Comparison of ENCODE assay signal across 8 cellular contexts in genomic region chr4:141636077-141636770, GRCh38. TPM values are rescaled to one million over a fixed set of nuclear protein-coding genes. Genes with fewer than 3 reads are reported as not detected.
A peak's percentile ranks its signal among the peaks of the same experiment; 100 is the strongest.
DNase-seq lines count a peak whose midpoint lies in the region; ATAC-seq and TF ChIP-seq lines count a peak whose summit lies in the region.

A gene with protein sequence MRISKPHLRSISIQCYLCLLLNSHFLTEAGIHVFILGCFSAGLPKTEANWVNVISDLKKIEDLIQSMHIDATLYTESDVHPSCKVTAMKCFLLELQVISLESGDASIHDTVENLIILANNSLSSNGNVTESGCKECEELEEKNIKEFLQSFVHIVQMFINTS (plus strand): TSS chr4:141636583. CDS start chr4:141719465, 82,882 bp downstream.

- TF ChIP-seq POLR2A in ovary (IDR thresholded peaks at IDR 0.05) (no peak), upper lobe of left lung (IDR thresholded peaks at IDR 0.05) (no peak)

- H3K27me3 ChIP-seq in PC-3 (ENCODE audit: low read length) (no peaks in the 10 kb centered on the region), ovary (no peaks in the 10 kb centered on the region), upper lobe of left lung (no peaks in the 10 kb centered on the region)

- H3K4me2 ChIP-seq in PC-3 (ENCODE audit: low read length), result peak within 1 kb of the TSS; percentile 89

- H3K9me3 ChIP-seq in PC-3 (ENCODE audit: low read length), result no peaks in the 10 kb centered on the region
- H3K9me3 ChIP-seq in ovary, result no peaks in the 10 kb centered on the region
- no peaks in the 10 kb centered on the region for H3K9me3 ChIP-seq in upper lobe of left lung

- H3K4me1 ChIP-seq in PC-3 (ENCODE audit: insufficient read depth, low read length), result peaks cover 15% of the 10 kb centered on the region
- H3K4me1 ChIP-seq in ovary (ENCODE audit: insufficient read depth), result no peaks in the 10 kb centered on the region
- peaks cover 0 to 18% (median 7%) of the 10 kb centered on the region in 4 donors for H3K4me1 ChIP-seq in upper lobe of left lung

- H3K36me3 ChIP-seq in PC-3 (ENCODE audit: low read depth, low read length) (no peaks in the 10 kb centered on the region), ovary (no peaks in the 10 kb centered on the region), upper lobe of left lung (no peaks in the 10 kb centered on the region)

- ATAC-seq in HG02943 (IDR thresholded peaks at IDR 0.05; ENCODE audit: low read depth, unreplicated experiment) (peak; percentile 59), PC-3 (peak; percentile 75), upper lobe of left lung (ENCODE audit: low FRiP score in 2 of 2) (peak; percentile 86)

- H3K9me2 ChIP-seq in PC-3 (replicated peaks; ENCODE audit: low read length), result no peaks in the 10 kb centered on the region

- peak within 1 kb of the TSS; percentile 84 for H3K27ac ChIP-seq in PC-3 (ENCODE audit: low read length)
- H3K27ac ChIP-seq in ovary, result peak within 1 kb of the TSS in 1 of 2 donors; percentile 58
- H3K27ac ChIP-seq in upper lobe of left lung, result peak within 1 kb of the TSS; percentile 78 to 92 (median 88)

- DNase-seq in NK-92 treated with Interleukin-12 subunit alpha and Interleukin-12 subunit beta, amount 100 ng/mL, for 24 hours (lab: John Stamatoyannopoulos, UW), result peak; percentile 61
- DNase-seq in NK-92 (lab: John Stamatoyannopoulos, UW; ENCODE audit: unreplicated experiment), result no peak
- DNase-seq in PC-3, result peak; percentile 86
- peak; percentile 52 for DNase-seq in activated gamma-delta T cell treated with Interleukin-2 at 50 U/mL for 16 hours
- peak; percentile 50 for DNase-seq in germinal center (ENCODE audit: low spot score)
- peak; percentile 31 to 60 (median 41) for DNase-seq in ovary
- DNase-seq in upper lobe of left lung, result peak; percentile 81 to 94

- no peaks in the 10 kb centered on the region for H3F3A ChIP-seq in PC-3 (ENCODE audit: low read length, unreplicated experiment)

- peak within 1 kb of the TSS; percentile 81 for H2AFZ ChIP-seq in PC-3 (ENCODE audit: low read length)

- CTCF ChIA-PET in PC-3 (lab: Charles Lee), result interaction anchor here (0.7 kb wide), 1 partner anchor 50 kb away, joined by 3 read pairs; no protein-coding TSS in a partner anchor

- WGBS in ovary, 3 donors, result 2 to 3% (median 2%) methylated on average over 40 to 43 of the region's 43 CpGs
- WGBS in upper lobe of left lung, 2 donors, result 1% methylated on average over 19 to 43 of the region's 43 CpGs

- TF ChIP-seq CTCF in PC-3 (conservative IDR thresholded peaks at IDR 0.05; ENCODE audit: low read depth, low read length), result no peak
- no peak for TF ChIP-seq CTCF in ovary (IDR thresholded peaks at IDR 0.05)
- TF ChIP-seq CTCF in upper lobe of left lung (IDR thresholded peaks at IDR 0.05), result no peak

- POLR2A ChIA-PET in PC-3 (lab: Charles Lee; ENCODE audit: unreplicated experiment), result interaction anchor here (0.5 to 0.6 kb wide), 2 partner anchors 106 to 1771 kb away, joined by 4 read pairs; no protein-coding TSS in a partner anchor

- TF ChIP-seq EP300 in ovary (IDR thresholded peaks at IDR 0.05) (no peak), upper lobe of left lung (IDR thresholded peaks at IDR 0.05) (no peak)

- H3K4me3 ChIP-seq in PC-3 (ENCODE audit: low read length), result peak within 1 kb of the TSS; percentile 92
- peak within 1 kb of the TSS; percentile 89 for H3K4me3 ChIP-seq in ovary
- H3K4me3 ChIP-seq in upper lobe of left lung, result peak within 1 kb of the TSS; percentile 69 to 93 (median 82)

- H3K79me2 ChIP-seq in PC-3 (ENCODE audit: low read length), result peaks cover 35% of the 10 kb centered on the region

- BruUV-seq in PC-3 (replicated peaks; lab: Mats Ljungman, UMichigan), result TSS peak; percentile 65

- intact Hi-C loops in PC-3 (cut with micrococcal nuclease), result loop anchor here (5.0 kb wide), 3 partner anchors 76 to 289 kb away; no protein-coding TSS in a partner anchor
- intact Hi-C loops in ovary (cut with DNase I), result no loop called here

- H4K20me1 ChIP-seq in PC-3 (ENCODE audit: low read length), result no peaks in the 10 kb centered on the region

- H3K9ac ChIP-seq in PC-3 (ENCODE audit: low read length), result peak within 1 kb of the TSS; percentile 82

RNA-seq across cellular contexts. Expression of the gene that starts here (rescaled TPM):
- total RNA-seq in PC-3 (2014; rRNA removed) (7.1 and 9.3 TPM in 2 replicates), ovary (10 to 100 TPM in 1 of 7 donors, 1 to 10 TPM in 3, under 1 TPM in 3; 0.73 to 12.9 (median 1.1) TPM), upper lobe of left lung (10 to 100 TPM in 1 of 6 donors, 1 to 10 TPM in 5; 2.1 to 12.1 (median 7.4) TPM)
- 1 to 10 TPM in 1 of 2 donors, under 1 TPM in 1; 0.92 to 2.6 TPM for polyA plus RNA-seq in ovary
